15 cellular contexts compared by ENCODE assay signal in the genomic region with DNA sequence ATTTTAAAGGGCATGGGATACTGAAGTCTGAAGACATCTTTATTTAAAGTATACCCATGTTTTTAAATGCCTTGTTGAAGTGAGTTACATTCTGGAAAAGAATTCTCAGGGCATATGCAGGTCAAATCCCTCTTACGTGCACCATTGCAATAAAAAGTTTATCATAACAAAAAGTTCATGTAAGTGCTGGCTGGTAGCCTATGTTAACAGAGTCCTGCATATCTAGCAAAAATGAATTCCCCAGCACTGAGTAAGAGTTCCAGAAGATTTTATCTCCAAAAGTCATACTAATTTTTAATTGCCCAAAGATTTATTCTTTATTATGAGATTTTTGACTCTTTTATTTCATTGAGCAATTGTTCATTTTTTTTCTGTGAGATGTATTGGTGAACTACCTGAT.
DNase-seq lines count a peak whose midpoint lies in the region; ATAC-seq, FAIRE-seq and TF ChIP-seq lines count a peak whose summit lies in the region.
"Had no signal": no experiment of that assay in that cellular context is flagged by ENCODE, and none has a peak within 500 bp of the region (broad histone marks: within the 10 kb centered on the region; RNA-seq: fewer than 3 reads in every experiment).

No MANE protein-coding gene starts in this region.

- DNase-seq in HTR-8/SVneo (ENCODE audit: insufficient read length, low spot score) = peak; percentile 34
- DNase-seq in brain microvascular endothelial cell = peak; percentile 93
- DNase-seq in glomerular endothelial cell (ENCODE audit: extremely low read depth, low read depth, low spot score) = peak; percentile 62
- peak; percentile 55 for DNase-seq in skeletal muscle cell (ENCODE audit: low read depth)
- DNase-seq in GM19240 (ENCODE audit: insufficient read length, low spot score) = no peak
- no peak for DNase-seq in SKM-1 treated with dmso at 0.1 percent for 144 hours (lab: John Stamatoyannopoulos, UW; ENCODE audit: unreplicated experiment)
- DNase-seq: anterior cingulate cortex; effector CD4-positive, alpha-beta T cell; GM23248; NCI-H1930; NCI-H526 treated with DMSO at 0.1 percent for 48 hours; OCI-M1; tibial artery had no signal

- in situ Hi-C loops in brain microvascular endothelial cell (cut with HindIII; ENCODE audit: low pct_ligation_motif_present, low sequenced_read_pairs) = no loop called here

- peak overlapping the region; percentile 100 for H3K27ac ChIP-seq in brain microvascular endothelial cell
- H3K27ac ChIP-seq: GM23248, tibial artery had no signal

- H3K4me3 ChIP-seq in brain microvascular endothelial cell (ENCODE audit: low read depth, low read length) (no peak overlapping the region), skeletal muscle cell (ENCODE audit: low read depth, low read length) (no peak overlapping the region)
- H3K4me3 ChIP-seq: GM23248, tibial artery had no signal

- H3K36me3 ChIP-seq in brain microvascular endothelial cell (replicated peaks) = no peaks in the 10 kb centered on the region
- H3K36me3 ChIP-seq: tibial artery had no signal

- TF ChIP-seq CTCF in brain microvascular endothelial cell (IDR thresholded peaks at IDR 0.05; ENCODE audit: low read depth, low read length, missing control alignments) = no peak

- no peak for ATAC-seq in GM19397 (IDR thresholded peaks at IDR 0.05; ENCODE audit: unreplicated experiment)
- ATAC-seq: stimulated activated effector memory CD8-positive, alpha-beta T cell treated with anti-CD3 and anti-CD28 coated beads, Interleukin-12 subunit alpha, Interleukin-12 subunit beta, amount 100 ng/mL, for 72 hours had no signal

- H3K27me3 ChIP-seq in brain microvascular endothelial cell (replicated peaks) = no peaks in the 10 kb centered on the region
- H3K27me3 ChIP-seq: tibial artery had no signal

- FAIRE-seq in HTR-8/SVneo (lab: Jason Lieb, UNC) = no peak

Comparison
In these comparisons a context has a peak if more than half of its experiments do, and no peak if none do; other contexts are left out.
1. DNase-seq: peak in HTR-8/SVneo (single experiment), brain microvascular endothelial cell (single experiment), glomerular endothelial cell (single experiment) and skeletal muscle cell (single experiment); none in GM19240 (single experiment) and SKM-1 treated with dmso at 0.1 percent for 144 hours (single experiment).